ENCODE assay signal across 19 cellular contexts in genomic region chr22:48167238-48167637, GRCh38.
DNase-seq lines count a peak whose midpoint lies in the region; ATAC-seq, FAIRE-seq and TF ChIP-seq lines count a peak whose summit lies in the region.
"Had no signal": no experiment of that assay in that cellular context is flagged by ENCODE, and none has a peak within 500 bp of the region (broad histone marks: within the 10 kb centered on the region; RNA-seq: fewer than 3 reads in every experiment).

No MANE protein-coding gene starts in this region.

- H3K27ac ChIP-seq in Karpas-422 (ENCODE audit: low read length) (no peak overlapping the region), GM12878 (ENCODE audit: control insufficient read depth, insufficient read depth) (no peak overlapping the region)
- H3K27ac ChIP-seq: HL-60 had no signal

- H3K27ac Mint-ChIP-seq in neural crest cell (ENCODE audit: unreplicated experiment): no peak overlapping the region
- H3K27ac Mint-ChIP-seq in activated naive CD8-positive, alpha-beta T cell treated with anti-CD3 and anti-CD28 coated beads, Interleukin-2, amount 50 U/mL, for 24 hours: no peak overlapping the region
- H3K27ac Mint-ChIP-seq: B cell; CD4-positive, alpha-beta memory T cell; HFFc6 had no signal

- H3K27me3 Mint-ChIP-seq in neural crest cell (ENCODE audit: low read depth): peaks cover 33% of the 10 kb centered on the region
- H3K27me3 Mint-ChIP-seq in activated naive CD8-positive, alpha-beta T cell treated with anti-CD3 and anti-CD28 coated beads, Interleukin-2, amount 50 U/mL, for 24 hours: peaks cover 7% of the 10 kb centered on the region

- RAD21 ChIA-PET in GM12878 (lab: Charles Lee; ENCODE audit: unreplicated experiment): no interaction called here

- H3K4me1 Mint-ChIP-seq in neural crest cell: no peaks in the 10 kb centered on the region
- no peaks in the 10 kb centered on the region for H3K4me1 Mint-ChIP-seq in activated naive CD8-positive, alpha-beta T cell treated with anti-CD3 and anti-CD28 coated beads, Interleukin-2, amount 50 U/mL, for 24 hours
- H3K4me1 Mint-ChIP-seq: B cell; CD4-positive, alpha-beta memory T cell had no signal

- intact Hi-C loops in GM12878 (cut with micrococcal nuclease; ENCODE audit: unreplicated experiment): no loop called here

- POLR2A ChIA-PET in GM12878 (lab: Charles Lee): no interaction called here

- H3K36me3 ChIP-seq in Karpas-422 (ENCODE audit: insufficient read depth, low read length) (no peaks in the 10 kb centered on the region), GM12878 (ENCODE audit: control insufficient read depth in 2 of 2, insufficient read depth in 2 of 2, low read length in 1 of 2) (no peaks in the 10 kb centered on the region)

- peaks cover 2% of the 10 kb centered on the region for H3K9me3 Mint-ChIP-seq in neural crest cell
- H3K9me3 Mint-ChIP-seq in activated naive CD8-positive, alpha-beta T cell treated with anti-CD3 and anti-CD28 coated beads, Interleukin-2, amount 50 U/mL, for 24 hours: no peaks in the 10 kb centered on the region

- in situ Hi-C loops in GM12878 (cut with MboI) (no loop called here), GM13976 (cut with MboI; ENCODE audit: low sequenced_read_pairs, unreplicated experiment) (no loop called here)

- no peaks in the 10 kb centered on the region for H3K9me2 ChIP-seq in Karpas-422 (replicated peaks; ENCODE audit: insufficient read depth, low read length)

- no peak for TF ChIP-seq CTCF in GM12878 (IDR thresholded peaks at IDR 0.05 in 2 of 3, conservative IDR thresholded peaks at IDR 0.05 in 1 of 3; ENCODE audit: control insufficient read depth in 2 of 3, extremely low read depth in 1 of 3, insufficient read depth in 1 of 3, low read depth in 3 of 3, low read length in 3 of 3)
- no peak for TF ChIP-seq CTCF in neural crest cell (conservative IDR thresholded peaks at IDR 0.05)
- TF ChIP-seq CTCF in GM13976 (IDR thresholded peaks at IDR 0.05; ENCODE audit: borderline replicate concordance, control extremely low read depth, extremely low read depth, insufficient read depth, missing control alignments): no peak

- H3K9ac ChIP-seq in Karpas-422 (ENCODE audit: low read length): no peak overlapping the region
- H3K9ac ChIP-seq in GM12878 (ENCODE audit: control insufficient read depth, insufficient read depth, low read length): no peak overlapping the region

- H4K20me1 ChIP-seq in Karpas-422 (ENCODE audit: insufficient read depth, low read depth, low read length) (no peaks in the 10 kb centered on the region), GM12878 (ENCODE audit: control insufficient read depth, insufficient read depth) (no peaks in the 10 kb centered on the region)

- H3K4me3 Mint-ChIP-seq in neural crest cell: no peak overlapping the region
- no peak overlapping the region for H3K4me3 Mint-ChIP-seq in activated naive CD8-positive, alpha-beta T cell treated with anti-CD3 and anti-CD28 coated beads, Interleukin-2, amount 50 U/mL, for 24 hours
- H3K4me3 Mint-ChIP-seq: B cell; CD4-positive, alpha-beta memory T cell; HFFc6 had no signal

- H3K9me3 ChIP-seq in Karpas-422 (ENCODE audit: low read length) (no peaks in the 10 kb centered on the region), GM12878 (replicated peaks; ENCODE audit: control insufficient read depth, insufficient read depth, low read length) (no peaks in the 10 kb centered on the region)

- H3K36me3 Mint-ChIP-seq in neural crest cell (ENCODE audit: low read depth): no peaks in the 10 kb centered on the region
- H3K36me3 Mint-ChIP-seq in activated naive CD8-positive, alpha-beta T cell treated with anti-CD3 and anti-CD28 coated beads, Interleukin-2, amount 50 U/mL, for 24 hours (ENCODE audit: low read depth): no peaks in the 10 kb centered on the region
- H3K36me3 Mint-ChIP-seq: CD4-positive, alpha-beta memory T cell had no signal

- H3K4me3 ChIP-seq in Karpas-422 (ENCODE audit: low read length) (no peak overlapping the region), GM12878 (no peak overlapping the region)

- no peak for FAIRE-seq in GM12878 (lab: Jason Lieb, UNC)
- FAIRE-seq: RCC 7860 had no signal

- no peak for TF ChIP-seq RAD21 in GM12878 (IDR thresholded peaks at IDR 0.05; ENCODE audit: insufficient read depth, low read depth, low read length)

- peaks cover 14% of the 10 kb centered on the region for H3K4me1 ChIP-seq in Karpas-422 (ENCODE audit: low read length)
- no peaks in the 10 kb centered on the region for H3K4me1 ChIP-seq in GM12878 (ENCODE audit: control insufficient read depth, insufficient read depth, low read length)

- BruUV-seq in GM12878 (replicated peaks; lab: Mats Ljungman, UMichigan): no TSS peak

- SMC1A ChIA-PET in GM12878 (lab: Charles Lee; ENCODE audit: uncharacterized antibody, unreplicated experiment): no interaction called here

- H2AFZ ChIP-seq in Karpas-422 (ENCODE audit: low read length): no peak overlapping the region
- H2AFZ ChIP-seq in GM12878 (ENCODE audit: control insufficient read depth, low read depth, low read length): no peak overlapping the region

- no peaks in the 10 kb centered on the region for H3K27me3 ChIP-seq in Karpas-422 (ENCODE audit: low read length)
- H3K27me3 ChIP-seq in GM12878 (replicated peaks in 1 of 2; ENCODE audit: control insufficient read depth in 2 of 2, insufficient read depth in 2 of 2, low read length in 1 of 2): no peaks in the 10 kb centered on the region

- DNase-seq in ELF-1 (ENCODE audit: low read depth, low spot score): peak; percentile 20
- peak; percentile 68 for DNase-seq in Karpas-422
- DNase-seq in GM12878 (ENCODE audit: low read depth, low spot score): no peak
- peak; percentile 29 for DNase-seq in neural crest cell (ENCODE audit: low read depth, low spot score)
- no peak for DNase-seq in activated naive CD8-positive, alpha-beta T cell treated with anti-CD3 and anti-CD28 coated beads, Interleukin-2, amount 50 U/mL, for 24 hours
- DNase-seq in GM13976 (ENCODE audit: low spot score): no peak
- no peak for DNase-seq in occipital lobe (lab: John Stamatoyannopoulos, UW)
- DNase-seq: ACHN; CD4-positive, alpha-beta memory T cell; EL; HFFc6; NCI-H1417; NCI-H1930; NCI-H2171; NCI-H82; SIG-M5 had no signal

- WGBS in GM12878 (ENCODE audit: insufficient coverage, insufficient replicate concordance, low lambda C conversion rate, missing lambda C conversion rate): 37% methylated on average over 6 of the region's 6 CpGs

- no peaks in the 10 kb centered on the region for H3K79me2 ChIP-seq in Karpas-422 (ENCODE audit: low read length)
- H3K79me2 ChIP-seq in GM12878 (ENCODE audit: control insufficient read depth, insufficient read depth, low read length): no peaks in the 10 kb centered on the region

- no peak for ATAC-seq in GM12878
- no peak for ATAC-seq in activated naive CD8-positive, alpha-beta T cell treated with anti-CD3 and anti-CD28 coated beads, Interleukin-2, amount 50 U/mL, for 24 hours

- no peak for TF ChIP-seq EP300 in GM12878 (IDR thresholded peaks at IDR 0.05; ENCODE audit: borderline replicate concordance in 1 of 2, control insufficient read depth in 1 of 2, low read depth in 2 of 2, low read length in 2 of 2)

- CTCF ChIA-PET in GM12878 (lab: Yijun Ruan, JAX): no interaction called here

- H3K4me2 ChIP-seq in Karpas-422 (ENCODE audit: low read depth, low read length, poor library complexity, severe bottlenecking) (no peak overlapping the region), GM12878 (ENCODE audit: control insufficient read depth, insufficient read depth) (no peak overlapping the region)

- no peak for TF ChIP-seq POLR2A in GM12878 (IDR thresholded peaks at IDR 0.05; ENCODE audit: low read depth, low read length)

TF ChIP-seq in GM12878, 131 proteins besides CTCF, POLR2A, EP300 and RAD21 (continues in another document):
- TF ChIP-seq NKRF (conservative IDR thresholded peaks at IDR 0.05): no peak
- no peak for TF ChIP-seq ZNF384 (IDR thresholded peaks at IDR 0.05; ENCODE audit: borderline replicate concordance, low read depth, low read length)
- no peak for TF ChIP-seq SMC3 (IDR thresholded peaks at IDR 0.05; ENCODE audit: borderline replicate concordance, low read length)
- no peak for TF ChIP-seq ZNF207 (IDR thresholded peaks at IDR 0.05; ENCODE audit: borderline replicate concordance)

Comparison
In these comparisons a context has a peak if more than half of its experiments do, and no peak if none do; other contexts are left out.
1. DNase-seq: peak in ELF-1 (single experiment), Karpas-422 (single experiment) and neural crest cell (single experiment); none in GM12878 (single experiment), activated naive CD8-positive, alpha-beta T cell treated with anti-CD3 and anti-CD28 coated beads, Interleukin-2, amount 50 U/mL, for 24 hours (single experiment), GM13976 (single experiment) and occipital lobe (single experiment).